In the genomic region with DNA sequence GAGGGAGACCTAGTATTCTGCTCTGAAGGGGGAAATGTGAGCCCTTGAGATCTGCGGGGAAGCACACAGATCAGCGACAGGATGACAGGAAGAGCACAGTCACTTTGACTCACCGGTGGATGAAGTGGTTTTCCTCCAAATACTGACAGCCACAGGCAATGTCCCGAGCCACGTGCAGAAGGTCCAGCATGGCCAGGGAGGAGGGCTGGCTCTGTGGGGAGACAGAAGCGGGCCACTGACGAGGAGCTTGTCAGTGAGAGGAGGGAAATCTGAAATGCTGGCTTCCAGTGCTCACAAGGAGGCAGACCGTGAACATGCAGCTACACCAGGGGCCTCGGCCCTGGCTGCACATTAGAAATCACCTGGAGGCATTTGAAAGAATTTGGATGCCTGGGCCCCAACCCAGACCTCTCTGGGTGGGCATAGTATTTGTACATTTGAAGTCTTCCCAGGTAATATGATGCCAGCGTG, we compare ENCODE assay signal across 20 cellular contexts.
A peak's percentile ranks its signal among the peaks of the same experiment; 100 is the strongest.
DNase-seq lines count a peak whose midpoint lies in the region; ATAC-seq, FAIRE-seq and TF ChIP-seq lines count a peak whose summit lies in the region.
"Had no signal": no experiment of that assay in that cellular context is flagged by ENCODE, and none has a peak within 500 bp of the region (broad histone marks: within the 10 kb centered on the region; RNA-seq: fewer than 3 reads in every experiment).

No MANE protein-coding gene starts in this region.

- H3K9me3 ChIP-seq in neural cell (ENCODE audit: low read length): no peaks in the 10 kb centered on the region
- H3K9me3 ChIP-seq: Caco-2, gastroesophageal sphincter, testis had no signal

- peaks cover 3% of the 10 kb centered on the region for H3K27me3 Mint-ChIP-seq in activated naive CD4-positive, alpha-beta T cell treated with anti-CD3 and anti-CD28 coated beads, Interleukin-2, amount 10 ng/mL, durations not matched to agents 7 days and 5 days
- H3K27me3 Mint-ChIP-seq in activated CD8-positive, alpha-beta T cell treated with anti-CD3 and anti-CD28 coated beads, Interleukin-2, amount 10 ng/mL, durations not matched to agents 7 days and 5 days (ENCODE audit: low read depth): no peaks in the 10 kb centered on the region
- H3K27me3 Mint-ChIP-seq: activated B cell treated with CpG ODN at 0.5 μM for 24 hours had no signal

- H3K27me3 ChIP-seq in bronchial epithelial cell (ENCODE audit: control insufficient read depth, insufficient read depth, low read length) (no peaks in the 10 kb centered on the region), neural cell (ENCODE audit: insufficient read depth, low read depth, low read length) (no peaks in the 10 kb centered on the region)
- H3K27me3 ChIP-seq: gastroesophageal sphincter, testis had no signal

- no peaks in the 10 kb centered on the region for H3K36me3 ChIP-seq in bronchial epithelial cell (ENCODE audit: control insufficient read depth, insufficient read depth, low read length)
- no peaks in the 10 kb centered on the region for H3K36me3 ChIP-seq in neural cell (ENCODE audit: insufficient read depth, low read length)
- H3K36me3 ChIP-seq: gastroesophageal sphincter had no signal

- H2AFZ ChIP-seq in neural cell (ENCODE audit: low read depth, low read length): no peak overlapping the region
- H2AFZ ChIP-seq: parathyroid adenoma had no signal

- H3K4me3 Mint-ChIP-seq in activated naive CD4-positive, alpha-beta T cell treated with anti-CD3 and anti-CD28 coated beads, Interleukin-2, amount 10 ng/mL, durations not matched to agents 7 days and 5 days: no peak overlapping the region
- H3K4me3 Mint-ChIP-seq in activated CD8-positive, alpha-beta T cell treated with anti-CD3 and anti-CD28 coated beads, Interleukin-2, amount 10 ng/mL, durations not matched to agents 7 days and 5 days: no peak overlapping the region
- H3K4me3 Mint-ChIP-seq: activated B cell treated with CpG ODN at 0.5 μM for 24 hours had no signal

- TF ChIP-seq EP300 in neural cell (conservative IDR thresholded peaks at IDR 0.05; ENCODE audit: poor library complexity, severe bottlenecking): no peak

- POLR2A ChIA-PET in activated CD8-positive, alpha-beta T cell treated with anti-CD3 and anti-CD28 coated beads, Interleukin-2, amount 10 ng/mL, durations not matched to agents 7 days and 5 days (lab: Charles Lee): no interaction called here

- FAIRE-seq in bronchial epithelial cell (lab: Jason Lieb, UNC): no peak

- TF ChIP-seq RAD21 in neural cell (conservative IDR thresholded peaks at IDR 0.05): no peak

- no peak for TF ChIP-seq CTCF in bronchial epithelial cell (IDR thresholded peaks at IDR 0.05; ENCODE audit: insufficient read depth, low read length, severe bottlenecking)
- no peak for TF ChIP-seq CTCF in neural cell (IDR thresholded peaks at IDR 0.05; ENCODE audit: poor library complexity, severe bottlenecking)

- H3K4me3 ChIP-seq in bronchial epithelial cell (ENCODE audit: low read depth, low read length): no peak overlapping the region
- H3K4me3 ChIP-seq in neural cell (ENCODE audit: low read length): no peak overlapping the region
- H3K4me3 ChIP-seq: gastroesophageal sphincter, testis had no signal

- H3K4me1 Mint-ChIP-seq in activated naive CD4-positive, alpha-beta T cell treated with anti-CD3 and anti-CD28 coated beads, Interleukin-2, amount 10 ng/mL, durations not matched to agents 7 days and 5 days: no peaks in the 10 kb centered on the region
- peaks cover 4% of the 10 kb centered on the region for H3K4me1 Mint-ChIP-seq in activated CD8-positive, alpha-beta T cell treated with anti-CD3 and anti-CD28 coated beads, Interleukin-2, amount 10 ng/mL, durations not matched to agents 7 days and 5 days (ENCODE audit: low read depth)
- H3K4me1 Mint-ChIP-seq: activated B cell treated with CpG ODN at 0.5 μM for 24 hours had no signal

- H4K20me1 ChIP-seq in neural cell (ENCODE audit: insufficient read depth): no peaks in the 10 kb centered on the region

- peak overlapping the region; percentile 44 for H3K27ac ChIP-seq in neural cell (ENCODE audit: low read length)
- H3K27ac ChIP-seq: gastroesophageal sphincter, parathyroid adenoma, testis had no signal

- no peaks in the 10 kb centered on the region for H3K79me2 ChIP-seq in neural cell (replicated peaks; ENCODE audit: insufficient read depth, low read length)
- H3K79me2 ChIP-seq: parathyroid adenoma had no signal

- no peaks in the 10 kb centered on the region for H3F3A ChIP-seq in neural cell (ENCODE audit: insufficient read depth, low read length, poor library complexity, severe bottlenecking)

- H3K36me3 Mint-ChIP-seq in activated naive CD4-positive, alpha-beta T cell treated with anti-CD3 and anti-CD28 coated beads, Interleukin-2, amount 10 ng/mL, durations not matched to agents 7 days and 5 days: no peaks in the 10 kb centered on the region
- no peaks in the 10 kb centered on the region for H3K36me3 Mint-ChIP-seq in activated CD8-positive, alpha-beta T cell treated with anti-CD3 and anti-CD28 coated beads, Interleukin-2, amount 10 ng/mL, durations not matched to agents 7 days and 5 days (ENCODE audit: low read depth)

- H3K9me3 Mint-ChIP-seq in activated naive CD4-positive, alpha-beta T cell treated with anti-CD3 and anti-CD28 coated beads, Interleukin-2, amount 10 ng/mL, durations not matched to agents 7 days and 5 days: no peaks in the 10 kb centered on the region
- no peaks in the 10 kb centered on the region for H3K9me3 Mint-ChIP-seq in activated CD8-positive, alpha-beta T cell treated with anti-CD3 and anti-CD28 coated beads, Interleukin-2, amount 10 ng/mL, durations not matched to agents 7 days and 5 days (ENCODE audit: insufficient read depth)
- H3K9me3 Mint-ChIP-seq: activated B cell treated with CpG ODN at 0.5 μM for 24 hours had no signal

- DNase-seq in EL (peak; percentile 13), LHCN-M2 (ENCODE audit: low read depth) (peak; percentile 18), bronchial epithelial cell (ENCODE audit: low read depth) (peak; percentile 27), NCI-H1105 (lab: John Stamatoyannopoulos, UW) (no peak)
- no peak for DNase-seq in activated naive CD4-positive, alpha-beta T cell treated with anti-CD3 and anti-CD28 coated beads, Interleukin-2, amount 10 ng/mL, durations not matched to agents 7 days and 5 days
- no peak for DNase-seq in activated CD8-positive, alpha-beta T cell treated with anti-CD3 and anti-CD28 coated beads, Interleukin-2, amount 10 ng/mL, durations not matched to agents 7 days and 5 days
- DNase-seq: activated B cell treated with CpG ODN at 0.5 μM for 24 hours; activated gamma-delta T cell treated with Interleukin-2 at 50 U/mL for 16 hours; Caco-2; KBM-7; NCI-H1105 treated with DMSO at 0.1 percent for 48 hours; NCI-H345; SHP77 treated with DMSO at 0.1 percent for 48 hours; stimulated activated CD4-positive, alpha-beta T cell treated with anti-CD3 and anti-CD28 coated beads, Interleukin-4, amount 100 ng/mL, for 4 hours; T-helper 2 cell; testis had no signal

- no peak for ATAC-seq in activated CD8-positive, alpha-beta T cell treated with anti-CD3 and anti-CD28 coated beads, Interleukin-2, amount 10 ng/mL, durations not matched to agents 7 days and 5 days
- no peak for ATAC-seq in GM18519 (IDR thresholded peaks at IDR 0.05; ENCODE audit: low FRiP score, unreplicated experiment)
- ATAC-seq: gastroesophageal sphincter had no signal

- CTCF ChIA-PET in activated naive CD4-positive, alpha-beta T cell treated with anti-CD3 and anti-CD28 coated beads, Interleukin-2, amount 10 ng/mL, durations not matched to agents 7 days and 5 days (lab: Charles Lee): no interaction called here
- CTCF ChIA-PET in activated CD8-positive, alpha-beta T cell treated with anti-CD3 and anti-CD28 coated beads, Interleukin-2, amount 10 ng/mL, durations not matched to agents 7 days and 5 days (lab: Charles Lee): interaction anchor here (1.9 kb wide), 1 partner anchor 12 kb away, joined by 4 read pairs; no protein-coding TSS in a partner anchor

- H3K9me2 ChIP-seq in neural cell (ENCODE audit: insufficient read depth, low read length): no peaks in the 10 kb centered on the region

- peak overlapping the region; percentile 3 for H3K9ac ChIP-seq in neural cell (ENCODE audit: low read length)
- H3K9ac ChIP-seq: parathyroid adenoma had no signal

- no peak overlapping the region for H3K27ac Mint-ChIP-seq in activated naive CD4-positive, alpha-beta T cell treated with anti-CD3 and anti-CD28 coated beads, Interleukin-2, amount 10 ng/mL, durations not matched to agents 7 days and 5 days
- H3K27ac Mint-ChIP-seq in activated CD8-positive, alpha-beta T cell treated with anti-CD3 and anti-CD28 coated beads, Interleukin-2, amount 10 ng/mL, durations not matched to agents 7 days and 5 days: no peak overlapping the region
- H3K27ac Mint-ChIP-seq: activated B cell treated with CpG ODN at 0.5 μM for 24 hours had no signal

- H3K4me2 ChIP-seq in neural cell (ENCODE audit: low read length): no peak overlapping the region

TF ChIP-seq in neural cell, 6 proteins besides CTCF, POLR2A, EP300 and RAD21:
- TF ChIP-seq EZH2 (IDR thresholded peaks at IDR 0.05; ENCODE audit: borderline replicate concordance, insufficient read depth, low read length, poor library complexity, severe bottlenecking) (no peak), REST (IDR thresholded peaks at IDR 0.05; ENCODE audit: borderline replicate concordance) (no peak)

Comparison
In these comparisons a context has a peak if more than half of its experiments do, and no peak if none do; other contexts are left out.
1. DNase-seq: peak in EL (single experiment), LHCN-M2 (single experiment) and bronchial epithelial cell (single experiment); none in activated naive CD4-positive, alpha-beta T cell treated with anti-CD3 and anti-CD28 coated beads, Interleukin-2, amount 10 ng/mL, durations not matched to agents 7 days and 5 days (single experiment), NCI-H1105 (single experiment) and activated CD8-positive, alpha-beta T cell treated with anti-CD3 and anti-CD28 coated beads, Interleukin-2, amount 10 ng/mL, durations not matched to agents 7 days and 5 days (single experiment).